In genomic region chrX:110082156-110082555, GRCh38 we compare ENCODE assay signal across 12 cellular contexts.
DNase-seq lines count a peak whose midpoint lies in the region; ATAC-seq, FAIRE-seq and TF ChIP-seq lines count a peak whose summit lies in the region.
"Had no signal": no experiment of that assay in that cellular context is flagged by ENCODE, and none has a peak within 500 bp of the region (broad histone marks: within the 10 kb centered on the region; RNA-seq: fewer than 3 reads in every experiment).

No MANE protein-coding gene starts in this region.

- intact Hi-C loops in HepG2 (cut with micrococcal nuclease; ENCODE audit: unreplicated experiment) (no loop called here), mammary epithelial cell (cut with micrococcal nuclease) (no loop called here), right lobe of liver (cut with DNase I) (no loop called here)

- no peak for ATAC-seq in HepG2
- ATAC-seq in right lobe of liver = peak in 3 of 4 donors; percentile 28 to 51 (median 36)
- no peak for ATAC-seq in GM18520 (IDR thresholded peaks at IDR 0.05; ENCODE audit: unreplicated experiment)

- FAIRE-seq in HepG2 (lab: Jason Lieb, UNC) = no peak
- FAIRE-seq: GM18507 had no signal

- H4K20me1 ChIP-seq in HepG2 (ENCODE audit: insufficient read depth, low read length) (no peaks in the 10 kb centered on the region), mammary epithelial cell (ENCODE audit: insufficient read depth, low read length) (no peaks in the 10 kb centered on the region)

- TF ChIP-seq POLR2A in HepG2 (IDR thresholded peaks at IDR 0.05; ENCODE audit: insufficient read depth in 1 of 2, low read depth in 2 of 2, low read length in 2 of 2) = no peak
- no peak for TF ChIP-seq POLR2A in right lobe of liver (IDR thresholded peaks at IDR 0.05)

- H3K4me3 ChIP-seq in liver (ENCODE audit: low read depth in 1 of 3, low read length in 3 of 3) (no peak overlapping the region), HepG2 (replicated peaks in 1 of 3; ENCODE audit: insufficient read depth in 1 of 3, low read depth in 2 of 3, low read length in 3 of 3) (no peak overlapping the region), mammary epithelial cell (replicated peaks in 1 of 3; ENCODE audit: insufficient read depth in 1 of 3, low read depth in 2 of 3, low read length in 3 of 3) (no peak overlapping the region), right lobe of liver (no peak overlapping the region), BE2C (ENCODE audit: low read depth, low read length) (no peak overlapping the region)

- 60% methylated on average over 4 of the region's 4 CpGs for WGBS in liver
- WGBS in HepG2 (ENCODE audit: low lambda C conversion rate) = 71% methylated on average over 3 of the region's 4 CpGs
- WGBS in mammary epithelial cell (ENCODE audit: low coverage, missing lambda C conversion rate) = 17% methylated on average over 4 of the region's 4 CpGs
- WGBS in right lobe of liver (ENCODE audit: insufficient coverage, low coverage, low lambda C conversion rate, missing lambda C conversion rate) = 27% methylated on average over 4 of the region's 4 CpGs

- no peak for TF ChIP-seq RAD21 in liver (IDR thresholded peaks at IDR 0.05)
- no peak for TF ChIP-seq RAD21 in HepG2 (CRISPR knock-in tag; IDR thresholded peaks at IDR 0.05)

- TF ChIP-seq EP300 in HepG2 (IDR thresholded peaks at IDR 0.05; ENCODE audit: low read depth in 2 of 2, low read length in 2 of 2) = no peak
- TF ChIP-seq EP300 in HepG2 (CRISPR knock-in tag; IDR thresholded peaks at IDR 0.05; ENCODE audit: borderline replicate concordance) = no peak

- H2AFZ ChIP-seq in HepG2 (ENCODE audit: low read length) = no peak overlapping the region
- H2AFZ ChIP-seq in mammary epithelial cell (ENCODE audit: low read depth, low read length) = peak overlapping the region; percentile 43

- no TSS peak for BruUV-seq in HepG2 (replicated peaks; lab: Mats Ljungman, UMichigan)
- BruUV-seq in mammary epithelial cell (replicated peaks; lab: Mats Ljungman, UMichigan) = no TSS peak

- H3K27ac ChIP-seq in liver (ENCODE audit: low read depth in 1 of 2, low read length in 2 of 2) (no peak overlapping the region), HepG2 (ENCODE audit: extremely low read length, insufficient read depth, low read length) (no peak overlapping the region), mammary epithelial cell (ENCODE audit: insufficient read depth, low read depth, low read length) (peak overlapping the region; percentile 88), right lobe of liver (no peak overlapping the region)

- H3K36me3 ChIP-seq in liver (ENCODE audit: control insufficient read depth in 4 of 4, insufficient read depth in 3 of 4, low read depth in 1 of 4, low read length in 3 of 4) (no peaks in the 10 kb centered on the region), HepG2 (replicated peaks in 1 of 2; ENCODE audit: control insufficient read depth in 1 of 2, insufficient read depth in 2 of 2, low read length in 2 of 2) (no peaks in the 10 kb centered on the region), mammary epithelial cell (ENCODE audit: insufficient read depth, low read length) (no peaks in the 10 kb centered on the region), right lobe of liver (no peaks in the 10 kb centered on the region), BE2C (no peaks in the 10 kb centered on the region)

- no peaks in the 10 kb centered on the region for H3K9me3 ChIP-seq in liver (ENCODE audit: control insufficient read depth in 4 of 4, low read length in 3 of 4)
- H3K9me3 ChIP-seq in HepG2 (ENCODE audit: low read length) = no peaks in the 10 kb centered on the region
- H3K9me3 ChIP-seq in mammary epithelial cell (replicated peaks; ENCODE audit: insufficient read depth, low read length) = no peaks in the 10 kb centered on the region
- no peaks in the 10 kb centered on the region for H3K9me3 ChIP-seq in right lobe of liver
- H3K9me3 ChIP-seq in BE2C = no peaks in the 10 kb centered on the region

- CTCF ChIA-PET in HepG2 (lab: Yijun Ruan, JAX; ENCODE audit: low intra/inter-chr PET ratio, low total read pairs) (no interaction called here), mammary epithelial cell (lab: Charles Lee; ENCODE audit: low non-redundant PET) (no interaction called here), GM10248 (lab: Yijun Ruan, JAX) (no interaction called here)

- in situ Hi-C loops in HepG2 (cut with HindIII; ENCODE audit: extremely low pct_ligation_motif_present, low pct_unique_long_range_greater_than_20kb) (no loop called here), mammary epithelial cell (cut with MboI; ENCODE audit: low sequenced_read_pairs in 2 of 2) (loop anchor here in 1 of 2 donors (5.0 kb wide), 1 partner anchor 35 kb away; no protein-coding TSS in a partner anchor)

- H3K9ac ChIP-seq in liver (ENCODE audit: low read depth in 1 of 2, low read length in 2 of 2) = no peak overlapping the region
- H3K9ac ChIP-seq in HepG2 (ENCODE audit: insufficient read depth, low read depth, low read length) = no peak overlapping the region
- H3K9ac ChIP-seq in mammary epithelial cell (ENCODE audit: insufficient read depth, low read length) = peak overlapping the region; percentile 52

- TF ChIP-seq CTCF in liver (IDR thresholded peaks at IDR 0.05; ENCODE audit: low read depth, low read length, missing input control) (no peak), HepG2 (CRISPR knock-in tag; IDR thresholded peaks at IDR 0.05) (no peak), mammary epithelial cell (conservative IDR thresholded peaks at IDR 0.05 in 1 of 2, IDR thresholded peaks at IDR 0.05 in 1 of 2; ENCODE audit: extremely low read depth in 1 of 2, insufficient read depth in 1 of 2, low read depth in 1 of 2, low read length in 2 of 2) (no peak), right lobe of liver (IDR thresholded peaks at IDR 0.05) (no peak), GM10248 (IDR thresholded peaks at IDR 0.05; ENCODE audit: control extremely low read depth, extremely low read depth, low read depth, missing control alignments) (no peak), BE2C (IDR thresholded peaks at IDR 0.05; ENCODE audit: low read depth, low read length) (no peak)

- H3K4me1 ChIP-seq in liver (ENCODE audit: control insufficient read depth in 4 of 4, insufficient read depth in 4 of 4, low read length in 3 of 4) (no peaks in the 10 kb centered on the region), HepG2 (ENCODE audit: insufficient read depth, low read length) (peaks cover 17% of the 10 kb centered on the region), mammary epithelial cell (ENCODE audit: insufficient read depth, low read length) (peaks cover 37% of the 10 kb centered on the region), right lobe of liver (no peaks in the 10 kb centered on the region), BE2C (no peaks in the 10 kb centered on the region)

- no peak overlapping the region for H3K4me2 ChIP-seq in HepG2 (ENCODE audit: low read depth, low read length)
- peak overlapping the region; percentile 63 for H3K4me2 ChIP-seq in mammary epithelial cell (ENCODE audit: insufficient read depth, low read depth, low read length)

- POLR2A ChIA-PET in HepG2 (lab: Yijun Ruan, JAX) = no interaction called here
- POLR2A ChIA-PET in GM10248 (lab: Yijun Ruan, JAX) = no interaction called here

- DNase-seq in HepG2 (ENCODE audit: low spot score) = no peak
- DNase-seq in mammary epithelial cell = peak; percentile 86
- no peak for DNase-seq in right lobe of liver
- DNase-seq in activated CD4-positive, alpha-beta T cell treated with anti-CD3 and anti-CD28 coated beads, Interleukin-2, amount 50 U/mL, for 48 hours = no peak
- no peak for DNase-seq in GM10248 (ENCODE audit: extremely low spot score)
- no peak for DNase-seq in BE2C
- DNase-seq: activated CD4-positive, alpha-beta T cell treated with anti-CD3 and anti-CD28 coated beads for 4 hours; NCI-H1417 treated with DMSO at 0.1 percent for 48 hours; RPMI8226 had no signal

- dilution Hi-C loops in mammary epithelial cell (cut with HindIII; ENCODE audit: low sequenced_read_pairs) = no loop called here

- H3K27me3 ChIP-seq in liver (ENCODE audit: control insufficient read depth in 4 of 4, insufficient read depth in 4 of 4, low read length in 3 of 4) = no peaks in the 10 kb centered on the region
- H3K27me3 ChIP-seq in HepG2 (ENCODE audit: control insufficient read depth in 1 of 2, insufficient read depth in 2 of 2, low read length in 2 of 2) = no peaks in the 10 kb centered on the region
- no peaks in the 10 kb centered on the region for H3K27me3 ChIP-seq in mammary epithelial cell (ENCODE audit: insufficient read depth, low read length)
- H3K27me3 ChIP-seq in right lobe of liver = no peaks in the 10 kb centered on the region
- H3K27me3 ChIP-seq in BE2C = no peaks in the 10 kb centered on the region

- no peaks in the 10 kb centered on the region for H3K79me2 ChIP-seq in HepG2 (ENCODE audit: insufficient read depth, low read length)
- H3K79me2 ChIP-seq in mammary epithelial cell (ENCODE audit: insufficient read depth, low read length) = no peaks in the 10 kb centered on the region

TF ChIP-seq in liver, 16 proteins besides CTCF, POLR2A, EP300 and RAD21 (continues in another document):
- TF ChIP-seq SP1 (IDR thresholded peaks at IDR 0.05) (peak; percentile 12), NR2F2 (IDR thresholded peaks at IDR 0.05) (no peak), RXRA (IDR thresholded peaks at IDR 0.05) (no peak), MAX (IDR thresholded peaks at IDR 0.05) (no peak), FOXA2 (IDR thresholded peaks at IDR 0.05) (no peak), FOXA1 (IDR thresholded peaks at IDR 0.05) (no peak)

TF ChIP-seq in HepG2, 621 proteins besides CTCF, POLR2A, EP300 and RAD21 (continues in another document):
- TF ChIP-seq FIP1L1 (IDR thresholded peaks at IDR 0.05; ENCODE audit: borderline replicate concordance, insufficient read depth, low read depth, low read length) (no peak), MTF2 (CRISPR knock-in tag; IDR thresholded peaks at IDR 0.05; ENCODE audit: borderline replicate concordance) (no peak), HNF4G (IDR thresholded peaks at IDR 0.05; ENCODE audit: borderline replicate concordance, low read depth, low read length) (no peak), HNF4G (CRISPR knock-in tag; IDR thresholded peaks at IDR 0.05; ENCODE audit: borderline replicate concordance, low read depth) (no peak), PLRG1 (conservative IDR thresholded peaks at IDR 0.05) (no peak), ZFP90 (CRISPR knock-in tag; IDR thresholded peaks at IDR 0.05; ENCODE audit: borderline replicate concordance) (no peak), FOXP1 (IDR thresholded peaks at IDR 0.05) (no peak), FOXP1 (CRISPR knock-in tag; IDR thresholded peaks at IDR 0.05) (no peak), SRY (CRISPR knock-in tag; IDR thresholded peaks at IDR 0.05) (no peak), MIER2 (CRISPR knock-in tag; IDR thresholded peaks at IDR 0.05) (no peak)
- TF ChIP-seq, protein P1, sequence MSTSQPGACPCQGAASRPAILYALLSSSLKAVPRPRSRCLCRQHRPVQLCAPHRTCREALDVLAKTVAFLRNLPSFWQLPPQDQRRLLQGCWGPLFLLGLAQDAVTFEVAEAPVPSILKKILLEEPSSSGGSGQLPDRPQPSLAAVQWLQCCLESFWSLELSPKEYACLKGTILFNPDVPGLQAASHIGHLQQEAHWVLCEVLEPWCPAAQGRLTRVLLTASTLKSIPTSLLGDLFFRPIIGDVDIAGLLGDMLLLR (CRISPR knock-in tag; IDR thresholded peaks at IDR 0.05) = no peak

Comparison
In these comparisons a context has a peak if more than half of its experiments do, and no peak if none do; other contexts are left out.
1. ATAC-seq: peak in right lobe of liver (3 of 4); none in HepG2 (single experiment) and GM18520 (single experiment).